ENCODE assay signal across 33 cellular contexts in the genomic region with DNA sequence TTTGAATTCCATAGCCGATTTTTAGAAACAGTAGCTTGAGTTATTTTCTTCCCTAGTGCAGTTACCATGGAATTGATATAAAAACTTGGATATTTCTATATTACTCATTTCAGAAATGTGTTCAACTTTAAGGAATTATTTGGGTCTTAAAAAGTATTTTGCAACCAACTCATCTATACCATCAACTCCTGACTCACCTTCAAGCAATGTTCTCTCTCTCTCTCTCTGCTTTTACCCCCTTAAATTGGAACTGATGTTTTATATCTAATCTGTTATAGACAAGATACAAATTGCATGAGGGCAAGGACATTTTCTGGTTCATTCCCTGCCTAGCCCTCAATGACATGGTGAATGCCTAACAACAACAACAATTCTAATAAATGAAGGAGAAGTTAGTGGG.
"Had no signal": no experiment of that assay in that cellular context is flagged by ENCODE, and none has a peak within 500 bp of the region (broad histone marks: within the 10 kb centered on the region; RNA-seq: fewer than 3 reads in every experiment).

No MANE protein-coding gene starts in this region.

- H3K9me2 ChIP-seq: SK-N-SH had no signal

- H3K27ac ChIP-seq: KMS-11, PC-9, SJSA1 had no signal

- H3K27me3 ChIP-seq: SJSA1 had no signal

- FAIRE-seq: RCC 7860, TTC549 had no signal

- H3K4me3 Mint-ChIP-seq: activated B cell treated with CpG ODN at 0.5 μM for 24 hours; activated CD4-positive, alpha-beta memory T cell treated with anti-CD3 and anti-CD28 coated beads, Interleukin-2, amount 10 ng/mL, durations not matched to agents 7 days and 5 days; activated CD8-positive, alpha-beta memory T cell treated with anti-CD3 and anti-CD28 coated beads, Interleukin-2, amount 10 ng/mL, durations not matched to agents 7 days and 5 days; activated naive CD4-positive, alpha-beta T cell treated with anti-CD3 and anti-CD28 coated beads, Interleukin-2, amount 10 ng/mL, durations not matched to agents 7 days and 5 days; activated naive CD8-positive, alpha-beta T cell; activated naive CD8-positive, alpha-beta T cell treated with anti-CD3 and anti-CD28 coated beads, Interleukin-2, amount 50 U/mL, for 24 hours; brain; T-helper 1 cell treated with Interleukin-12 subunit alpha and Interleukin-12 subunit beta and Interleukin-4 antibody, amounts not matched to agents 30 μg/mL and 1 μg/mL, for 36 hours; T-helper 2 cell treated with Interferon-gamma antibody and Interleukin-4, amounts not matched to agents 5 μg/mL and 100 μg/mL, for 36 hours had no signal

- H3K9me3 Mint-ChIP-seq: activated CD4-positive, alpha-beta memory T cell treated with anti-CD3 and anti-CD28 coated beads, Interleukin-2, amount 10 ng/mL, durations not matched to agents 7 days and 5 days; activated naive CD4-positive, alpha-beta T cell treated with anti-CD3 and anti-CD28 coated beads, Interleukin-2, amount 10 ng/mL, durations not matched to agents 7 days and 5 days; T-helper 1 cell treated with Interleukin-12 subunit alpha and Interleukin-12 subunit beta and Interleukin-4 antibody, amounts not matched to agents 30 μg/mL and 1 μg/mL, for 36 hours; T-helper 2 cell treated with Interferon-gamma antibody and Interleukin-4, amounts not matched to agents 5 μg/mL and 100 μg/mL, for 36 hours had no signal

- H3K9ac ChIP-seq: KMS-11, SK-N-SH had no signal

- H2AFZ ChIP-seq: PC-9 had no signal

- DNase-seq: activated B cell treated with CpG ODN at 0.5 μM for 24 hours; activated CD4-positive, alpha-beta memory T cell treated with anti-CD3 and anti-CD28 coated beads, Interleukin-2, amount 10 ng/mL, durations not matched to agents 7 days and 5 days; activated CD4-positive, alpha-beta T cell treated with anti-CD3 and anti-CD28 coated beads for 4 hours; activated CD4-positive, CD25-positive, alpha-beta regulatory T cell treated with anti-CD3 and anti-CD28 coated beads, Interleukin-2, amount 50 U/mL, for 72 hours; activated CD8-positive, alpha-beta memory T cell treated with anti-CD3 and anti-CD28 coated beads for 24 hours; activated CD8-positive, alpha-beta memory T cell treated with anti-CD3 and anti-CD28 coated beads, Interleukin-2, amount 10 ng/mL, durations not matched to agents 7 days and 5 days; activated CD8-positive, alpha-beta memory T cell treated with anti-CD3 and anti-CD28 coated beads, Interleukin-2, amount 50 U/mL, for 48 hours; activated effector memory CD4-positive, alpha-beta T cell treated with Interleukin-2 at 50 U/mL for 16 hours; activated naive CD4-positive, alpha-beta T cell treated with anti-CD3 and anti-CD28 coated beads, Interleukin-2, amount 10 ng/mL, durations not matched to agents 7 days and 5 days; activated naive CD8-positive, alpha-beta T cell treated with anti-CD3 and anti-CD28 coated beads, Interleukin-2, amount 50 U/mL, for 24 hours; activated T-cell treated with anti-CD3 and anti-CD28 coated beads, Interleukin-2, amount 50 U/mL, for 48 hours; anterior cingulate cortex; central memory CD4-positive, alpha-beta T cell; MM.1S; MV-4-11; NCI-H1092; NCI-H1436 treated with DMSO at 0.1 percent for 48 hours; NCI-H1694 treated with DMSO at 0.1 percent for 48 hours; NCI-H2029; NCI-H345; NCI-H524 treated with DMSO at 0.1 percent for 48 hours; NK-92 treated with Interleukin-12 subunit alpha and Interleukin-12 subunit beta, amount 100 ng/mL, for 24 hours; PC-9; SHP77 treated with DMSO at 0.1 percent for 48 hours; SK-N-SH had no signal

- H3K36me3 ChIP-seq: SJSA1 had no signal

- H3K4me2 ChIP-seq: KMS-11, PC-9, SK-N-SH had no signal

- H3K4me3 ChIP-seq: PC-9, SJSA1 had no signal

- H3K36me3 Mint-ChIP-seq: activated CD8-positive, alpha-beta memory T cell treated with anti-CD3 and anti-CD28 coated beads, Interleukin-2, amount 10 ng/mL, durations not matched to agents 7 days and 5 days; activated naive CD4-positive, alpha-beta T cell treated with anti-CD3 and anti-CD28 coated beads, Interleukin-2, amount 10 ng/mL, durations not matched to agents 7 days and 5 days; activated naive CD8-positive, alpha-beta T cell; brain had no signal

- H3K27me3 Mint-ChIP-seq: activated B cell treated with CpG ODN at 0.5 μM for 24 hours; activated CD4-positive, alpha-beta memory T cell treated with anti-CD3 and anti-CD28 coated beads, Interleukin-2, amount 10 ng/mL, durations not matched to agents 7 days and 5 days; activated CD8-positive, alpha-beta memory T cell treated with anti-CD3 and anti-CD28 coated beads, Interleukin-2, amount 10 ng/mL, durations not matched to agents 7 days and 5 days; activated naive CD4-positive, alpha-beta T cell treated with anti-CD3 and anti-CD28 coated beads, Interleukin-2, amount 10 ng/mL, durations not matched to agents 7 days and 5 days; activated naive CD8-positive, alpha-beta T cell; activated naive CD8-positive, alpha-beta T cell treated with anti-CD3 and anti-CD28 coated beads, Interleukin-2, amount 50 U/mL, for 24 hours; brain had no signal

- H3K4me1 ChIP-seq: SJSA1 had no signal

- H3K9me3 ChIP-seq: SJSA1, SK-N-SH had no signal

- H3K4me1 Mint-ChIP-seq: activated B cell treated with CpG ODN at 0.5 μM for 24 hours; activated CD4-positive, alpha-beta memory T cell treated with anti-CD3 and anti-CD28 coated beads, Interleukin-2, amount 10 ng/mL, durations not matched to agents 7 days and 5 days; activated CD8-positive, alpha-beta memory T cell treated with anti-CD3 and anti-CD28 coated beads, Interleukin-2, amount 10 ng/mL, durations not matched to agents 7 days and 5 days; activated naive CD4-positive, alpha-beta T cell treated with anti-CD3 and anti-CD28 coated beads, Interleukin-2, amount 10 ng/mL, durations not matched to agents 7 days and 5 days; activated naive CD8-positive, alpha-beta T cell treated with anti-CD3 and anti-CD28 coated beads, Interleukin-2, amount 50 U/mL, for 24 hours; brain had no signal

- H3K27ac Mint-ChIP-seq: activated B cell treated with CpG ODN at 0.5 μM for 24 hours; activated CD4-positive, alpha-beta memory T cell treated with anti-CD3 and anti-CD28 coated beads, Interleukin-2, amount 10 ng/mL, durations not matched to agents 7 days and 5 days; activated CD8-positive, alpha-beta memory T cell treated with anti-CD3 and anti-CD28 coated beads, Interleukin-2, amount 10 ng/mL, durations not matched to agents 7 days and 5 days; activated naive CD4-positive, alpha-beta T cell treated with anti-CD3 and anti-CD28 coated beads, Interleukin-2, amount 10 ng/mL, durations not matched to agents 7 days and 5 days; activated naive CD8-positive, alpha-beta T cell; activated naive CD8-positive, alpha-beta T cell treated with anti-CD3 and anti-CD28 coated beads, Interleukin-2, amount 50 U/mL, for 24 hours; brain; T-helper 1 cell treated with Interleukin-12 subunit alpha and Interleukin-12 subunit beta and Interleukin-4 antibody, amounts not matched to agents 30 μg/mL and 1 μg/mL, for 36 hours; T-helper 2 cell treated with Interferon-gamma antibody and Interleukin-4, amounts not matched to agents 5 μg/mL and 100 μg/mL, for 36 hours had no signal

- ATAC-seq: activated CD8-positive, alpha-beta memory T cell treated with anti-CD3 and anti-CD28 coated beads, Interleukin-2, amount 10 ng/mL, durations not matched to agents 7 days and 5 days; activated naive CD8-positive, alpha-beta T cell treated with anti-CD3 and anti-CD28 coated beads, Interleukin-2, amount 50 U/mL, for 24 hours had no signal
